ENCODE assay signal across 30 cellular contexts in genomic region chr6:17666646-17667045, GRCh38. TPM values are rescaled to one million over a fixed set of nuclear protein-coding genes. Genes with fewer than 3 reads are reported as not detected.
DNase-seq lines count a peak whose midpoint lies in the region; ATAC-seq and TF ChIP-seq lines count a peak whose summit lies in the region.
"Had no signal": no experiment of that assay in that cellular context is flagged by ENCODE, and none has a peak within 500 bp of the region (broad histone marks: within the 10 kb centered on the region; RNA-seq: fewer than 3 reads in every experiment).

No MANE protein-coding gene starts in this region.

- peaks cover 69% of the 10 kb centered on the region for H3K36me3 Mint-ChIP-seq in T-helper 2 cell treated with Interferon-gamma antibody and Interleukin-4, amounts not matched to agents 5 μg/mL and 100 μg/mL, for 36 hours (ENCODE audit: low read depth)
- H3K36me3 Mint-ChIP-seq in activated T-helper 2 cell treated with anti-CD3 and anti-CD28 coated beads, Interferon-gamma antibody, Interleukin-2, Interleukin-4, amounts not matched to agents 10 μg/mL and 5 μg/mL and 100 μg/mL, durations not matched to agents 14 hours and 24 hours and 36 hours (ENCODE audit: low read depth), result peaks cover 88% of the 10 kb centered on the region

- no peaks in the 10 kb centered on the region for H3K27me3 Mint-ChIP-seq in T-helper 2 cell treated with Interferon-gamma antibody and Interleukin-4, amounts not matched to agents 5 μg/mL and 100 μg/mL, for 36 hours (ENCODE audit: low read depth)
- no peaks in the 10 kb centered on the region for H3K27me3 Mint-ChIP-seq in activated T-helper 2 cell treated with anti-CD3 and anti-CD28 coated beads, Interferon-gamma antibody, Interleukin-2, Interleukin-4, amounts not matched to agents 10 μg/mL and 5 μg/mL and 100 μg/mL, durations not matched to agents 14 hours and 24 hours and 36 hours (ENCODE audit: low read depth)
- H3K27me3 Mint-ChIP-seq: stimulated activated memory B cell treated with anti-CD40 and anti-IgM and Interleukin-4, amounts not matched to agents 10 μg/mL and 1 μg/mL and 100 μg/mL, for 72 hours had no signal

- H3K4me1 Mint-ChIP-seq in T-helper 2 cell treated with Interferon-gamma antibody and Interleukin-4, amounts not matched to agents 5 μg/mL and 100 μg/mL, for 36 hours (ENCODE audit: low read depth), result peaks cover 31% of the 10 kb centered on the region
- peaks cover 37% of the 10 kb centered on the region for H3K4me1 Mint-ChIP-seq in activated T-helper 2 cell treated with anti-CD3 and anti-CD28 coated beads, Interferon-gamma antibody, Interleukin-2, Interleukin-4, amounts not matched to agents 10 μg/mL and 5 μg/mL and 100 μg/mL, durations not matched to agents 14 hours and 24 hours and 36 hours (ENCODE audit: low read depth)
- H3K4me1 Mint-ChIP-seq: neural crest cell; stimulated activated memory B cell treated with anti-CD40 and anti-IgM and Interleukin-4, amounts not matched to agents 10 μg/mL and 1 μg/mL and 100 μg/mL, for 72 hours had no signal

- no peak overlapping the region for H3K4me3 ChIP-seq in MM.1S (ENCODE audit: low read length)
- H3K4me3 ChIP-seq: heart right ventricle, psoas muscle, thoracic aorta had no signal

- no peaks in the 10 kb centered on the region for H3K9me3 Mint-ChIP-seq in T-helper 2 cell treated with Interferon-gamma antibody and Interleukin-4, amounts not matched to agents 5 μg/mL and 100 μg/mL, for 36 hours
- no peaks in the 10 kb centered on the region for H3K9me3 Mint-ChIP-seq in activated T-helper 2 cell treated with anti-CD3 and anti-CD28 coated beads, Interferon-gamma antibody, Interleukin-2, Interleukin-4, amounts not matched to agents 10 μg/mL and 5 μg/mL and 100 μg/mL, durations not matched to agents 14 hours and 24 hours and 36 hours
- H3K9me3 Mint-ChIP-seq: neural crest cell; stimulated activated memory B cell treated with anti-CD40 and anti-IgM and Interleukin-4, amounts not matched to agents 10 μg/mL and 1 μg/mL and 100 μg/mL, for 72 hours had no signal

- no peak for ATAC-seq in GM18861 (IDR thresholded peaks at IDR 0.05; ENCODE audit: unreplicated experiment)
- ATAC-seq: heart right ventricle; psoas muscle; stimulated activated memory B cell treated with anti-CD40 and anti-IgM and Interleukin-4, amounts not matched to agents 10 μg/mL and 1 μg/mL and 100 μg/mL, for 72 hours had no signal

- intact Hi-C loops in activated T-helper 2 cell treated with anti-CD3 and anti-CD28 coated beads, Interferon-gamma antibody, Interleukin-2, Interleukin-4, amounts not matched to agents 10 μg/mL and 5 μg/mL and 100 μg/mL, durations not matched to agents 14 hours and 24 hours and 36 hours (cut with micrococcal nuclease), result no loop called here

- H3K9me2 ChIP-seq in MM.1S (replicated peaks; ENCODE audit: insufficient read depth, low read length), result no peaks in the 10 kb centered on the region

- peaks cover 10% of the 10 kb centered on the region; the same call in 1 of the 2 replicates for H3K4me1 ChIP-seq in MM.1S (ENCODE audit: low read length)
- H3K4me1 ChIP-seq: heart right ventricle, psoas muscle had no signal

- no peak overlapping the region for H3K9ac ChIP-seq in MM.1S (ENCODE audit: low read length)

- H3K27ac ChIP-seq in MM.1S (ENCODE audit: low read length), result no peak overlapping the region
- H3K27ac ChIP-seq: 22Rv1, heart right ventricle, psoas muscle, thoracic aorta had no signal

- no peak for DNase-seq in T-helper 2 cell treated with Interferon-gamma antibody and Interleukin-4, amounts not matched to agents 5 μg/mL and 100 μg/mL, for 36 hours (ENCODE audit: low spot score)
- no peak for DNase-seq in T-helper 2 cell
- DNase-seq in activated T-helper 2 cell treated with anti-CD3 and anti-CD28 coated beads, Interferon-gamma antibody, Interleukin-2, Interleukin-4, amounts not matched to agents 10 μg/mL and 5 μg/mL and 100 μg/mL, durations not matched to agents 14 hours and 24 hours and 36 hours (ENCODE audit: low spot score), result no peak
- peak; percentile 59 for DNase-seq in globus pallidus (ENCODE audit: low spot score)
- DNase-seq in putamen (ENCODE audit: low spot score), result peak; percentile 8
- no peak for DNase-seq in cerebellar nuclear complex (lab: John Stamatoyannopoulos, UW)
- no peak for DNase-seq in MM.1S
- DNase-seq: activated effector memory CD4-positive, alpha-beta T cell treated with anti-CD3 and anti-CD28 coated beads, Interleukin-2, amount 50 U/mL, for 16 hours; AML-193; amniotic stem cell; caudate nucleus; COR-L47; DND-41; GOT3; heart right ventricle; mesendoderm; NCI-H1092 treated with DMSO at 0.1 percent for 48 hours; NCI-H1930; NCI-H226; NCI-H82; psoas muscle; Right ventricle myocardium superior; small intestine; stimulated activated CD4-positive, alpha-beta T cell treated with anti-CD3 and anti-CD28 coated beads, Interleukin-2, amount 100 ng/mL, for 24 hours; SW 1271 had no signal

- H3K4me3 Mint-ChIP-seq in T-helper 2 cell treated with Interferon-gamma antibody and Interleukin-4, amounts not matched to agents 5 μg/mL and 100 μg/mL, for 36 hours, result no peak overlapping the region
- no peak overlapping the region for H3K4me3 Mint-ChIP-seq in activated T-helper 2 cell treated with anti-CD3 and anti-CD28 coated beads, Interferon-gamma antibody, Interleukin-2, Interleukin-4, amounts not matched to agents 10 μg/mL and 5 μg/mL and 100 μg/mL, durations not matched to agents 14 hours and 24 hours and 36 hours (ENCODE audit: low read depth)
- H3K4me3 Mint-ChIP-seq: neural crest cell; stimulated activated memory B cell treated with anti-CD40 and anti-IgM and Interleukin-4, amounts not matched to agents 10 μg/mL and 1 μg/mL and 100 μg/mL, for 72 hours had no signal

- no peak overlapping the region for H2AFZ ChIP-seq in MM.1S (ENCODE audit: low read length)

- no peaks in the 10 kb centered on the region for H3K27me3 ChIP-seq in MM.1S (replicated peaks; ENCODE audit: insufficient read depth, low read length)
- H3K27me3 ChIP-seq: heart right ventricle had no signal

- TF ChIP-seq CTCF in MM.1S (IDR thresholded peaks at IDR 0.05; ENCODE audit: low read length), result no peak

- no peaks in the 10 kb centered on the region for H3K9me3 ChIP-seq in MM.1S (replicated peaks; ENCODE audit: insufficient read depth, low read length)
- H3K9me3 ChIP-seq: heart right ventricle, psoas muscle, thoracic aorta had no signal

- no peak overlapping the region for H3K4me2 ChIP-seq in MM.1S (ENCODE audit: low read depth, low read length)

- H3K36me3 ChIP-seq in MM.1S (replicated peaks; ENCODE audit: insufficient read depth, low read length), result peaks cover 18% of the 10 kb centered on the region; the same call in 1 of the 2 replicates

- peaks cover 91% of the 10 kb centered on the region for H3K79me2 ChIP-seq in MM.1S (ENCODE audit: low read length)

- H4K20me1 ChIP-seq in MM.1S (ENCODE audit: insufficient read depth, low read length), result peaks cover 18% of the 10 kb centered on the region

- H3K27ac Mint-ChIP-seq in T-helper 2 cell treated with Interferon-gamma antibody and Interleukin-4, amounts not matched to agents 5 μg/mL and 100 μg/mL, for 36 hours, result peak overlapping the region; percentile 47
- H3K27ac Mint-ChIP-seq in activated T-helper 2 cell treated with anti-CD3 and anti-CD28 coated beads, Interferon-gamma antibody, Interleukin-2, Interleukin-4, amounts not matched to agents 10 μg/mL and 5 μg/mL and 100 μg/mL, durations not matched to agents 14 hours and 24 hours and 36 hours, result peak overlapping the region; percentile 48
- H3K27ac Mint-ChIP-seq: stimulated activated memory B cell treated with anti-CD40 and anti-IgM and Interleukin-4, amounts not matched to agents 10 μg/mL and 1 μg/mL and 100 μg/mL, for 72 hours had no signal

- peaks cover 10% of the 10 kb centered on the region; the same call in 1 of the 2 replicates for H3F3A ChIP-seq in MM.1S (ENCODE audit: insufficient read depth, low read length)

RNA-seq across cellular contexts. Expression of gene NUP153, which starts 40.1 kb away (rescaled TPM):
- 90.2 and 93.5 TPM in 2 replicates for total RNA-seq in activated T-helper 2 cell treated with anti-CD3 and anti-CD28 coated beads, Interferon-gamma antibody, Interleukin-2, Interleukin-4, amounts not matched to agents 10 μg/mL and 5 μg/mL and 100 μg/mL, durations not matched to agents 14 hours and 24 hours and 36 hours

Comparison
In these comparisons a context has a peak if more than half of its experiments do, and no peak if none do; other contexts are left out.
1. DNase-seq: peak in globus pallidus (single experiment) and putamen (single experiment); none in T-helper 2 cell treated with Interferon-gamma antibody and Interleukin-4, amounts not matched to agents 5 μg/mL and 100 μg/mL, for 36 hours (single experiment), T-helper 2 cell (0 of 5), activated T-helper 2 cell treated with anti-CD3 and anti-CD28 coated beads, Interferon-gamma antibody, Interleukin-2, Interleukin-4, amounts not matched to agents 10 μg/mL and 5 μg/mL and 100 μg/mL, durations not matched to agents 14 hours and 24 hours and 36 hours (single experiment), cerebellar nuclear complex (0 of 2) and MM.1S (single experiment).